14 cellular contexts compared by ENCODE assay signal in genomic region chr5:162497455-162497854, GRCh38.
DNase-seq lines count a peak whose midpoint lies in the region; ATAC-seq lines count a peak whose summit lies in the region.
"Had no signal": no experiment of that assay in that cellular context is flagged by ENCODE, and none has a peak within 500 bp of the region (broad histone marks: within the 10 kb centered on the region; RNA-seq: fewer than 3 reads in every experiment).

No MANE protein-coding gene starts in this region.

- ATAC-seq in HG03432 (IDR thresholded peaks at IDR 0.05; ENCODE audit: unreplicated experiment) = peak; percentile 48
- no peak for ATAC-seq in GM18517 (IDR thresholded peaks at IDR 0.05; ENCODE audit: unreplicated experiment)
- ATAC-seq: HCT116 had no signal

- DNase-seq in NOMO-1 treated with DMSO at 0.1 percent for 48 hours (lab: John Stamatoyannopoulos, UW; ENCODE audit: unreplicated experiment) (peak; percentile 4), NOMO-1 treated with dmso at 0.1 percent for 144 hours (lab: John Stamatoyannopoulos, UW; ENCODE audit: unreplicated experiment) (no peak), RPMI8226 (peak; percentile 2), DMS153 treated with DMSO at 0.1 percent for 48 hours (lab: John Stamatoyannopoulos, UW; ENCODE audit: unreplicated experiment) (no peak)
- no peak for DNase-seq in NK-92 treated with Interleukin-12 subunit alpha and Interleukin-12 subunit beta, amount 100 ng/mL, for 24 hours (lab: John Stamatoyannopoulos, UW)
- DNase-seq: AML-193; Caco-2; CD8-positive, alpha-beta memory T cell; DMS53; GM23248; KG1 had no signal

Comparison
In these comparisons a context has a peak if more than half of its experiments do, and no peak if none do; other contexts are left out.
1. DNase-seq: peak in NOMO-1 treated with DMSO at 0.1 percent for 48 hours (single experiment) and RPMI8226 (single experiment); none in NOMO-1 treated with dmso at 0.1 percent for 144 hours (single experiment), DMS153 treated with DMSO at 0.1 percent for 48 hours (single experiment) and NK-92 treated with Interleukin-12 subunit alpha and Interleukin-12 subunit beta, amount 100 ng/mL, for 24 hours (single experiment).